ENCODE assay signal across 10 cellular contexts in genomic region chr16:72856797-72857196, GRCh38.
DNase-seq lines count a peak whose midpoint lies in the region; ATAC-seq, FAIRE-seq and TF ChIP-seq lines count a peak whose summit lies in the region.
"Had no signal": no experiment of that assay in that cellular context is flagged by ENCODE, and none has a peak within 500 bp of the region (broad histone marks: within the 10 kb centered on the region; RNA-seq: fewer than 3 reads in every experiment).

No MANE protein-coding gene starts in this region.

- no peaks in the 10 kb centered on the region for H3K9me3 ChIP-seq in Karpas-422 (ENCODE audit: low read length)
- H3K9me3 ChIP-seq in prostate gland: no peaks in the 10 kb centered on the region

- H3K4me1 Mint-ChIP-seq in activated T-cell treated with anti-CD3 and anti-CD28 coated beads, Interleukin-2, amount 50 U/mL, for 24 hours (ENCODE audit: low read depth): no peaks in the 10 kb centered on the region
- peaks cover 6% of the 10 kb centered on the region for H3K4me1 Mint-ChIP-seq in activated T-helper 1 cell treated with anti-CD3 and anti-CD28 coated beads, Interleukin-12 subunit alpha, Interleukin-12 subunit beta, Interleukin-2, Interleukin-4 antibody, amounts not matched to agents 30 ng/mL and 10 ng/mL and 1 ng/mL, durations not matched to agents 14 hours and 24 hours and 36 hours (ENCODE audit: low read depth)

- no peak for FAIRE-seq in bronchial epithelial cell (lab: Jason Lieb, UNC)

- no peak overlapping the region for H3K4me2 ChIP-seq in Karpas-422 (ENCODE audit: low read depth, low read length, poor library complexity, severe bottlenecking)

- no peak overlapping the region for H3K9ac ChIP-seq in Karpas-422 (ENCODE audit: low read length)

- H3K36me3 ChIP-seq in Karpas-422 (ENCODE audit: insufficient read depth, low read length) (no peaks in the 10 kb centered on the region), bronchial epithelial cell (ENCODE audit: control insufficient read depth, insufficient read depth, low read length) (no peaks in the 10 kb centered on the region), prostate gland (no peaks in the 10 kb centered on the region)

- H3K4me1 ChIP-seq in Karpas-422 (ENCODE audit: low read length) (peaks cover 7% of the 10 kb centered on the region), prostate gland (replicated peaks) (peaks cover 9% of the 10 kb centered on the region)

- ATAC-seq in GM19455 (IDR thresholded peaks at IDR 0.05; ENCODE audit: unreplicated experiment): no peak

- H2AFZ ChIP-seq in Karpas-422 (ENCODE audit: low read length): no peak overlapping the region

- no peak overlapping the region for H3K4me3 Mint-ChIP-seq in activated T-cell treated with anti-CD3 and anti-CD28 coated beads, Interleukin-2, amount 50 U/mL, for 24 hours
- H3K4me3 Mint-ChIP-seq in activated T-helper 1 cell treated with anti-CD3 and anti-CD28 coated beads, Interleukin-12 subunit alpha, Interleukin-12 subunit beta, Interleukin-2, Interleukin-4 antibody, amounts not matched to agents 30 ng/mL and 10 ng/mL and 1 ng/mL, durations not matched to agents 14 hours and 24 hours and 36 hours: no peak overlapping the region

- no peak overlapping the region for H3K4me3 ChIP-seq in Karpas-422 (ENCODE audit: low read length)
- H3K4me3 ChIP-seq in bronchial epithelial cell (ENCODE audit: low read depth, low read length): no peak overlapping the region
- no peak overlapping the region for H3K4me3 ChIP-seq in retinal pigment epithelial cell (ENCODE audit: low read length)
- no peak overlapping the region for H3K4me3 ChIP-seq in prostate gland

- TF ChIP-seq POLR2A in prostate gland (IDR thresholded peaks at IDR 0.05): no peak

- TF ChIP-seq CTCF in bronchial epithelial cell (IDR thresholded peaks at IDR 0.05; ENCODE audit: insufficient read depth, low read length, severe bottlenecking): peak; percentile 43
- TF ChIP-seq CTCF in retinal pigment epithelial cell (conservative IDR thresholded peaks at IDR 0.05; ENCODE audit: low read depth, low read length): peak; percentile 59
- peak in 1 of 4 experiments; percentile 6 for TF ChIP-seq CTCF in prostate gland (IDR thresholded peaks at IDR 0.05)

- H3K27me3 ChIP-seq in Karpas-422 (ENCODE audit: low read length): no peaks in the 10 kb centered on the region
- no peaks in the 10 kb centered on the region for H3K27me3 ChIP-seq in bronchial epithelial cell (ENCODE audit: control insufficient read depth, insufficient read depth, low read length)
- no peaks in the 10 kb centered on the region for H3K27me3 ChIP-seq in prostate gland (replicated peaks; ENCODE audit: insufficient read depth)

- intact Hi-C loops in activated T-helper 1 cell treated with anti-CD3 and anti-CD28 coated beads, Interleukin-12 subunit alpha, Interleukin-12 subunit beta, Interleukin-2, Interleukin-4 antibody, amounts not matched to agents 30 ng/mL and 10 ng/mL and 1 ng/mL, durations not matched to agents 14 hours and 24 hours and 36 hours (cut with micrococcal nuclease): loop anchor here (5.0 kb wide), 1 partner anchor 354 kb away; no protein-coding TSS in a partner anchor
- intact Hi-C loops in prostate gland (cut with DNase I): no loop called here

- WGBS in prostate gland: 87% methylated on average over 1 of the region's 1 CpG

- DNase-seq in activated T-cell treated with anti-CD3 and anti-CD28 coated beads, Interleukin-2, amount 50 U/mL, for 48 hours: peak; percentile 22 to 27
- DNase-seq in activated T-cell treated with anti-CD3 and anti-CD28 coated beads, Interleukin-2, amount 50 U/mL, for 24 hours: no peak
- DNase-seq in Karpas-422: peak; percentile 51
- DNase-seq in bronchial epithelial cell (ENCODE audit: low read depth): peak; percentile 7
- DNase-seq in retinal pigment epithelial cell (ENCODE audit: low read depth): no peak
- DNase-seq in activated T-helper 1 cell treated with anti-CD3 and anti-CD28 coated beads, Interleukin-12 subunit alpha, Interleukin-12 subunit beta, Interleukin-2, Interleukin-4 antibody, amounts not matched to agents 30 ng/mL and 10 ng/mL and 1 ng/mL, durations not matched to agents 14 hours and 24 hours and 36 hours (ENCODE audit: low spot score): no peak
- DNase-seq in prostate gland (ENCODE audit: low spot score): no peak
- DNase-seq: GDM1, NCI-H1105 had no signal

- H3K79me2 ChIP-seq in Karpas-422 (ENCODE audit: low read length): no peaks in the 10 kb centered on the region

- H3K36me3 Mint-ChIP-seq in activated T-cell treated with anti-CD3 and anti-CD28 coated beads, Interleukin-2, amount 50 U/mL, for 24 hours (ENCODE audit: low read depth): no peaks in the 10 kb centered on the region
- no peaks in the 10 kb centered on the region for H3K36me3 Mint-ChIP-seq in activated T-helper 1 cell treated with anti-CD3 and anti-CD28 coated beads, Interleukin-12 subunit alpha, Interleukin-12 subunit beta, Interleukin-2, Interleukin-4 antibody, amounts not matched to agents 30 ng/mL and 10 ng/mL and 1 ng/mL, durations not matched to agents 14 hours and 24 hours and 36 hours (ENCODE audit: low read depth)

- H3K27me3 Mint-ChIP-seq in activated T-cell treated with anti-CD3 and anti-CD28 coated beads, Interleukin-2, amount 50 U/mL, for 24 hours: peaks cover 6% of the 10 kb centered on the region
- peaks cover 16% of the 10 kb centered on the region for H3K27me3 Mint-ChIP-seq in activated T-helper 1 cell treated with anti-CD3 and anti-CD28 coated beads, Interleukin-12 subunit alpha, Interleukin-12 subunit beta, Interleukin-2, Interleukin-4 antibody, amounts not matched to agents 30 ng/mL and 10 ng/mL and 1 ng/mL, durations not matched to agents 14 hours and 24 hours and 36 hours (ENCODE audit: insufficient read depth)

- H3K27ac ChIP-seq in Karpas-422 (ENCODE audit: low read length) (no peak overlapping the region), prostate gland (peak overlapping the region in 1 of 2 donors; percentile 4)

- no peak overlapping the region for H3K27ac Mint-ChIP-seq in activated T-cell treated with anti-CD3 and anti-CD28 coated beads, Interleukin-2, amount 50 U/mL, for 24 hours
- H3K27ac Mint-ChIP-seq in activated T-helper 1 cell treated with anti-CD3 and anti-CD28 coated beads, Interleukin-12 subunit alpha, Interleukin-12 subunit beta, Interleukin-2, Interleukin-4 antibody, amounts not matched to agents 30 ng/mL and 10 ng/mL and 1 ng/mL, durations not matched to agents 14 hours and 24 hours and 36 hours: no peak overlapping the region

- no peaks in the 10 kb centered on the region for H4K20me1 ChIP-seq in Karpas-422 (ENCODE audit: insufficient read depth, low read depth, low read length)

- no peaks in the 10 kb centered on the region for H3K9me2 ChIP-seq in Karpas-422 (replicated peaks; ENCODE audit: insufficient read depth, low read length)

- H3K9me3 Mint-ChIP-seq in activated T-cell treated with anti-CD3 and anti-CD28 coated beads, Interleukin-2, amount 50 U/mL, for 24 hours: no peaks in the 10 kb centered on the region
- peaks cover 3% of the 10 kb centered on the region for H3K9me3 Mint-ChIP-seq in activated T-helper 1 cell treated with anti-CD3 and anti-CD28 coated beads, Interleukin-12 subunit alpha, Interleukin-12 subunit beta, Interleukin-2, Interleukin-4 antibody, amounts not matched to agents 30 ng/mL and 10 ng/mL and 1 ng/mL, durations not matched to agents 14 hours and 24 hours and 36 hours

Comparison
In these comparisons a context has a peak if more than half of its experiments do, and no peak if none do; other contexts are left out.
1. DNase-seq: peak in activated T-cell treated with anti-CD3 and anti-CD28 coated beads, Interleukin-2, amount 50 U/mL, for 48 hours (2 of 2), Karpas-422 (single experiment) and bronchial epithelial cell (single experiment); none in activated T-cell treated with anti-CD3 and anti-CD28 coated beads, Interleukin-2, amount 50 U/mL, for 24 hours (single experiment), retinal pigment epithelial cell (single experiment), activated T-helper 1 cell treated with anti-CD3 and anti-CD28 coated beads, Interleukin-12 subunit alpha, Interleukin-12 subunit beta, Interleukin-2, Interleukin-4 antibody, amounts not matched to agents 30 ng/mL and 10 ng/mL and 1 ng/mL, durations not matched to agents 14 hours and 24 hours and 36 hours (single experiment) and prostate gland (single experiment).